ENCODE assay signal across 9 cellular contexts in the genomic region with DNA sequence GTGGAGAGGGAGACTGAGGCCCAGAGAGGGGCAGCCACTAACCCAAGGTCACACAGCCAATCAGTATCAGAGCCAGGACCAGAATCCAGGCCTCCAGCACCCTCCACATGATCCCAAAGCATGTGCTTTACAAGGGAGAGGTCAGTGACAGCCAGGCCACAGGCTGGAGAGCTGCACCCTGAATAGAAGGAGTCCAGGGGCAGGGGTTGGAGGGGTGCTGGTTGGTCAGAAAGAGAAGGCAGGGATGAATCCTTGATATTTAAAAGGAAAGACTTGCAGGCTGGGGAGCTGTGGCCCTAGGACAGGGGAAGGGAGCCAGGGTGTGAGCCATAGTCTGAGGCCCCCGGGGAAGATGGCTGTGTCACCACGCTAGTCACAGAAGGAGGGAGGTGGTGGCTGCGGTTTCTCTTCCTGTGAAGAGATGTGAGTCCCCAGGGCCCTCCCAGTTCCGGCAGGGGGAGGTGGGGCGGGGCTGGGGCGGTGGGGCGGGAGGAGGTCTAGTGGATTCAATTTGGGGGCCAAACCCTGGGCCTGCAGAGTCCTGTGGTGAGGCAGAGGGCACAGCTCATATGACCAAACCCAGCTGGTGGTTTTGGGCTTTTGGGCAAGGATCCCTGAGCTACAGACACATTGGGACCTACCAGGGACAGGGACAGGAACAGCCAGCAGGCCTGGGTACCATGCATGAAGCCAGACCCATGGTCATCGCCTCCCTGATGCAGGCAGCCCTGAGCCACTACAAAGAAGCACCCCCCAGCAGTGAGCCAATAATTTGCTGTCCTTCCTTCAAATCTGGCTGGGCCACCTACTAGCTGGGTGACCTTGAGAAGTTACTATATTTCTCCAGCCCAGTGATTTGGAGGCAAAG. TPM values are rescaled to one million over a fixed set of nuclear protein-coding genes. Genes with fewer than 3 reads are reported as not detected.
A peak's percentile ranks its signal among the peaks of the same experiment; 100 is the strongest.
DNase-seq lines count a peak whose midpoint lies in the region; ATAC-seq and TF ChIP-seq lines count a peak whose summit lies in the region.
"Had no signal": no experiment of that assay in that cellular context is flagged by ENCODE, and none has a peak within 500 bp of the region (broad histone marks: within the 10 kb centered on the region; RNA-seq: fewer than 3 reads in every experiment).

No MANE protein-coding gene starts in this region.

- H3K36me3 Mint-ChIP-seq in MCF 10A (ENCODE audit: insufficient read depth, unreplicated experiment): peaks cover 6% of the 10 kb centered on the region
- peaks cover 90% of the 10 kb centered on the region for H3K36me3 Mint-ChIP-seq in activated CD8-positive, alpha-beta T cell treated with anti-CD3 and anti-CD28 coated beads for 36 hours (ENCODE audit: low read depth)

- H3K4me1 ChIP-seq in breast epithelium (no peaks in the 10 kb centered on the region), esophagus squamous epithelium (peaks cover 13 to 46% (median 15%) of the 10 kb centered on the region in 3 donors)

- DNase-seq in MCF 10A (ENCODE audit: unreplicated experiment): peak; percentile 53
- no peak for DNase-seq in breast epithelium (ENCODE audit: low spot score in 2 of 2)
- DNase-seq in NB4 (ENCODE audit: low read depth): peak; percentile 96
- peak; percentile 98 for DNase-seq in activated CD8-positive, alpha-beta T cell treated with anti-CD3 and anti-CD28 coated beads for 36 hours
- DNase-seq in esophagus squamous epithelium (lab: John Stamatoyannopoulos, UW): no peak
- peak; percentile 94 for DNase-seq in stimulated activated CD4-positive, alpha-beta T cell treated with anti-CD3 and anti-CD28 coated beads, Interleukin-1b, Interleukin-23, amount 100 ng/mL, for 48 hours

- H3K27ac Mint-ChIP-seq in MCF 10A (ENCODE audit: low read depth, unreplicated experiment): peak overlapping the region; percentile 32
- peak overlapping the region; percentile 98 for H3K27ac Mint-ChIP-seq in activated CD8-positive, alpha-beta T cell treated with anti-CD3 and anti-CD28 coated beads for 36 hours

- no peak overlapping the region for H3K4me3 ChIP-seq in breast epithelium
- H3K4me3 ChIP-seq in NB4 (ENCODE audit: low read depth, low read length): no peak overlapping the region
- H3K4me3 ChIP-seq in esophagus squamous epithelium: no peak overlapping the region

- 36 to 40% methylated on average over 4 to 5 of the region's 8 CpGs for WGBS in esophagus squamous epithelium, 2 donors

- no TSS peak for BruUV-seq in MCF 10A (replicated peaks; lab: Mats Ljungman, UMichigan)

- peak overlapping the region in 1 of 2 donors; percentile 52 for H3K27ac ChIP-seq in breast epithelium
- peak overlapping the region; percentile 26 to 84 (median 60) for H3K27ac ChIP-seq in esophagus squamous epithelium
- H3K27ac ChIP-seq: 22Rv1 had no signal

- H3K9me3 ChIP-seq in breast epithelium (no peaks in the 10 kb centered on the region), esophagus squamous epithelium (no peaks in the 10 kb centered on the region)

- no peaks in the 10 kb centered on the region for H3K9me3 Mint-ChIP-seq in MCF 10A (ENCODE audit: unreplicated experiment)
- no peaks in the 10 kb centered on the region for H3K9me3 Mint-ChIP-seq in activated CD8-positive, alpha-beta T cell treated with anti-CD3 and anti-CD28 coated beads for 36 hours

- POLR2A ChIA-PET in MCF 10A (lab: Yijun Ruan, JAX): interaction anchor here (0.8 to 2.5 kb wide), 3 partner anchors 13 to 31 kb away, joined by 3 to 7 read pairs (median 3); partner anchors contain the start of gene RAC2
- POLR2A ChIA-PET in activated CD8-positive, alpha-beta T cell treated with anti-CD3 and anti-CD28 coated beads for 36 hours (lab: Charles Lee): interaction anchor here (0.8 to 7.6 kb wide), 19 partner anchors 7 to 255 kb away, joined by 3 to 209 read pairs (median 6); partner anchors contain the start of genes C1QTNF6, CYTH4, IL2RB and RAC2

- TF ChIP-seq POLR2A in breast epithelium (IDR thresholded peaks at IDR 0.05): no peak
- no peak for TF ChIP-seq POLR2A in NB4 (IDR thresholded peaks at IDR 0.05; ENCODE audit: extremely low read depth, insufficient read length)
- TF ChIP-seq POLR2A in esophagus squamous epithelium (IDR thresholded peaks at IDR 0.05): no peak

- peaks cover 27% of the 10 kb centered on the region for H3K4me1 Mint-ChIP-seq in MCF 10A (ENCODE audit: insufficient read depth, unreplicated experiment)
- peaks cover 85% of the 10 kb centered on the region for H3K4me1 Mint-ChIP-seq in activated CD8-positive, alpha-beta T cell treated with anti-CD3 and anti-CD28 coated beads for 36 hours (ENCODE audit: low read depth)

- ATAC-seq in activated CD8-positive, alpha-beta T cell treated with anti-CD3 and anti-CD28 coated beads for 36 hours: peak; percentile 61
- ATAC-seq in GM18519 (IDR thresholded peaks at IDR 0.05; ENCODE audit: low FRiP score, unreplicated experiment): no peak
- no peak for ATAC-seq in HG03520 (IDR thresholded peaks at IDR 0.05; ENCODE audit: unreplicated experiment)

- no peaks in the 10 kb centered on the region for H3K36me3 ChIP-seq in breast epithelium
- H3K36me3 ChIP-seq in esophagus squamous epithelium: no peaks in the 10 kb centered on the region

- intact Hi-C loops in MCF 10A (cut with micrococcal nuclease): no loop called here
- intact Hi-C loops in breast epithelium (cut with DNase I; ENCODE audit: low total_unique reads): no loop called here
- intact Hi-C loops in activated CD8-positive, alpha-beta T cell treated with anti-CD3 and anti-CD28 coated beads for 36 hours (cut with micrococcal nuclease): no loop called here
- intact Hi-C loops in esophagus squamous epithelium (cut with DNase I): no loop called here

- CTCF ChIA-PET in MCF 10A (lab: Yijun Ruan, JAX): interaction anchor here (0.5 to 2.5 kb wide), 6 partner anchors 24 to 275 kb away, joined by 3 to 16 read pairs (median 4); no protein-coding TSS in a partner anchor
- CTCF ChIA-PET in activated CD8-positive, alpha-beta T cell treated with anti-CD3 and anti-CD28 coated beads for 36 hours (lab: Charles Lee): interaction anchor here (0.6 to 5.0 kb wide), 10 partner anchors 8 to 185 kb away, joined by 3 to 40 read pairs (median 6); partner anchors contain the start of gene RAC2

- H3K27me3 ChIP-seq in breast epithelium (no peaks in the 10 kb centered on the region), esophagus squamous epithelium (peaks cover 0 to 32% (median 0%) of the 10 kb centered on the region in 4 donors)

- no peaks in the 10 kb centered on the region for H3K27me3 Mint-ChIP-seq in MCF 10A (ENCODE audit: insufficient read depth, unreplicated experiment)
- H3K27me3 Mint-ChIP-seq in activated CD8-positive, alpha-beta T cell treated with anti-CD3 and anti-CD28 coated beads for 36 hours: no peaks in the 10 kb centered on the region

- no peak for TF ChIP-seq CTCF in MCF 10A (IDR thresholded peaks at IDR 0.05; ENCODE audit: unreplicated experiment)
- no peak for TF ChIP-seq CTCF in breast epithelium (IDR thresholded peaks at IDR 0.05)
- no peak for TF ChIP-seq CTCF in NB4 (IDR thresholded peaks at IDR 0.05; ENCODE audit: low read depth, low read length)
- no peak for TF ChIP-seq CTCF in activated CD8-positive, alpha-beta T cell treated with anti-CD3 and anti-CD28 coated beads for 36 hours (IDR thresholded peaks at IDR 0.05)
- no peak for TF ChIP-seq CTCF in esophagus squamous epithelium (IDR thresholded peaks at IDR 0.05)

- no peak overlapping the region for H3K4me3 Mint-ChIP-seq in MCF 10A (ENCODE audit: unreplicated experiment)
- peak overlapping the region; percentile 76 for H3K4me3 Mint-ChIP-seq in activated CD8-positive, alpha-beta T cell treated with anti-CD3 and anti-CD28 coated beads for 36 hours

RNA-seq across cellular contexts. Expression of gene RAC2, which starts 14.0 kb away (rescaled TPM):
- total RNA-seq in MCF 10A (2022): 42.4 and 52.6 TPM in 2 replicates
- 10 to 100 TPM; 10.5 to 12.0 (median 11.5) TPM for total RNA-seq in breast epithelium
- 100 to 1,000 TPM; 699 to 717 TPM for total RNA-seq in activated CD8-positive, alpha-beta T cell treated with anti-CD3 and anti-CD28 coated beads for 36 hours
- 10 to 100 TPM; 17.3 to 27.1 (median 19.6) TPM for total RNA-seq in esophagus squamous epithelium

RNA-seq across cellular contexts. Expression of gene SSTR3, which starts 17.8 kb away (rescaled TPM):
- total RNA-seq in MCF 10A (2022): not detected in 2 replicates
- total RNA-seq in breast epithelium: not detected
- total RNA-seq in activated CD8-positive, alpha-beta T cell treated with anti-CD3 and anti-CD28 coated beads for 36 hours: 1 to 10 TPM; 7.9 to 8.5 TPM
- not detected for total RNA-seq in esophagus squamous epithelium

RNA-seq across cellular contexts. Expression of gene C1QTNF6, which starts 42.0 kb away (rescaled TPM):
- total RNA-seq in MCF 10A (2022) (6.6 and 11.6 TPM in 2 replicates), breast epithelium (1 to 10 TPM; 2.2 to 3.6 (median 3.5) TPM), esophagus squamous epithelium (1 to 10 TPM; 1.1 to 1.7 (median 1.4) TPM)
- 1 to 10 TPM; 6.4 TPM for total RNA-seq in activated CD8-positive, alpha-beta T cell treated with anti-CD3 and anti-CD28 coated beads for 36 hours

RNA-seq across cellular contexts. Expression of gene CYTH4, which starts 52.3 kb away (rescaled TPM):
- total RNA-seq in MCF 10A (2022): 0.22 TPM in 1 of 2 replicates, not detected in the other
- total RNA-seq in breast epithelium: 10 to 100 TPM in 2 of 3 donors, 1 to 10 TPM in 1; 6.9 to 25.1 (median 10.5) TPM
- total RNA-seq in activated CD8-positive, alpha-beta T cell treated with anti-CD3 and anti-CD28 coated beads for 36 hours: 10 to 100 TPM; 33.2 to 33.4 TPM
- total RNA-seq in esophagus squamous epithelium: 10 to 100 TPM in 1 of 4 donors, 1 to 10 TPM in 3; 1.9 to 10.3 (median 3.4) TPM

Comparison
In these comparisons a context has a peak if more than half of its experiments do, and no peak if none do; other contexts are left out.
1. DNase-seq: peak in MCF 10A (single experiment), NB4 (single experiment), activated CD8-positive, alpha-beta T cell treated with anti-CD3 and anti-CD28 coated beads for 36 hours (single experiment) and stimulated activated CD4-positive, alpha-beta T cell treated with anti-CD3 and anti-CD28 coated beads, Interleukin-1b, Interleukin-23, amount 100 ng/mL, for 48 hours (single experiment); none in breast epithelium (0 of 2) and esophagus squamous epithelium (single experiment).
2. RNA of gene RAC2, which starts 14.0 kb away (total RNA-seq): 699 to 717 TPM in activated CD8-positive, alpha-beta T cell treated with anti-CD3 and anti-CD28 coated beads for 36 hours; 42.4 to 52.6 TPM in MCF 10A, 17.3 to 27.1 TPM in esophagus squamous epithelium and 10.5 to 12.0 TPM in breast epithelium; every median in the first group is over 10 times any median in the second.